In genomic region chr13:36101157-36101556, GRCh38 we compare ENCODE assay signal across 33 cellular contexts. TPM values are rescaled to one million over a fixed set of nuclear protein-coding genes. Genes with fewer than 3 reads are reported as not detected.
A peak's percentile ranks its signal among the peaks of the same experiment; 100 is the strongest.
DNase-seq lines count a peak whose midpoint lies in the region; ATAC-seq, FAIRE-seq and TF ChIP-seq lines count a peak whose summit lies in the region.
"Had no signal": no experiment of that assay in that cellular context is flagged by ENCODE, and none has a peak within 500 bp of the region (broad histone marks: within the 10 kb centered on the region; RNA-seq: fewer than 3 reads in every experiment).

No MANE protein-coding gene starts in this region.

- no peaks in the 10 kb centered on the region for H4K20me1 ChIP-seq in HepG2 (ENCODE audit: insufficient read depth, low read length)
- H4K20me1 ChIP-seq: BLaER1 had no signal

- no peak overlapping the region for H3K4me3 ChIP-seq in HepG2 (replicated peaks in 1 of 3; ENCODE audit: insufficient read depth in 1 of 3, low read depth in 2 of 3, low read length in 3 of 3)
- H3K4me3 ChIP-seq in right lobe of liver = no peak overlapping the region
- H3K4me3 ChIP-seq: BLaER1, lung, mucosa of descending colon, PC-9, transverse colon had no signal

- DNase-seq in HepG2 (ENCODE audit: low spot score) (no peak), right lobe of liver (no peak), NCI-H2227 treated with DMSO at 0.1 percent for 48 hours (lab: John Stamatoyannopoulos, UW) (peak; percentile 79), D341Med (ENCODE audit: low spot score) (no peak), GM13977 (ENCODE audit: low spot score) (no peak)
- DNase-seq in activated naive CD4-positive, alpha-beta T cell treated with anti-CD3 and anti-CD28 coated beads for 36 hours = no peak
- DNase-seq in activated T-cell treated with anti-CD3 and anti-CD28 coated beads, Interleukin-2, amount 50 U/mL, for 1 hour = no peak
- DNase-seq: activated CD4-positive, alpha-beta T cell treated with anti-CD3 and anti-CD28 coated beads for 4 hours; activated CD8-positive, alpha-beta memory T cell treated with anti-CD3 and anti-CD28 coated beads for 24 hours; activated effector memory CD4-positive, alpha-beta T cell treated with Interleukin-2 at 50 U/mL for 16 hours; activated T-cell treated with anti-CD3 and anti-CD28 coated beads for 4 hours; anterior cingulate cortex; effector CD4-positive, alpha-beta T cell; GDM1; immature natural killer cell; Kasumi-1; left cardiac atrium; mucosa of descending colon; natural killer cell; NCI-H2029; PC-9; T1000; transverse colon; WERI-Rb-1 had no signal

- H3K4me1 ChIP-seq in HepG2 (ENCODE audit: insufficient read depth, low read length) (no peaks in the 10 kb centered on the region), right lobe of liver (no peaks in the 10 kb centered on the region)
- H3K4me1 ChIP-seq: BLaER1, transverse colon had no signal

- TF ChIP-seq RAD21 in HepG2 (CRISPR knock-in tag; IDR thresholded peaks at IDR 0.05) = no peak

- no peaks in the 10 kb centered on the region for H3K79me2 ChIP-seq in HepG2 (ENCODE audit: insufficient read depth, low read length)

- no peaks in the 10 kb centered on the region for H3K9me3 ChIP-seq in HepG2 (ENCODE audit: low read length)
- H3K9me3 ChIP-seq in right lobe of liver = no peaks in the 10 kb centered on the region
- H3K9me3 ChIP-seq: BLaER1, mucosa of descending colon, transverse colon had no signal

- H3K27ac Mint-ChIP-seq in brain = peak overlapping the region; percentile 33 to 84 (median 75)
- no peak overlapping the region for H3K27ac Mint-ChIP-seq in activated naive CD4-positive, alpha-beta T cell treated with anti-CD3 and anti-CD28 coated beads for 36 hours
- H3K27ac Mint-ChIP-seq: activated naive CD8-positive, alpha-beta T cell; immature natural killer cell; natural killer cell; stimulated activated memory B cell treated with anti-CD40 and anti-IgM and Interleukin-4, amounts not matched to agents 10 μg/mL and 1 μg/mL and 100 μg/mL, for 72 hours had no signal

- H3K4me1 Mint-ChIP-seq in brain = peaks cover 80% of the 10 kb centered on the region
- no peaks in the 10 kb centered on the region for H3K4me1 Mint-ChIP-seq in activated naive CD4-positive, alpha-beta T cell treated with anti-CD3 and anti-CD28 coated beads for 36 hours (ENCODE audit: low read depth)
- H3K4me1 Mint-ChIP-seq: immature natural killer cell; natural killer cell; stimulated activated memory B cell treated with anti-CD40 and anti-IgM and Interleukin-4, amounts not matched to agents 10 μg/mL and 1 μg/mL and 100 μg/mL, for 72 hours had no signal

- in situ Hi-C loops in HepG2 (cut with HindIII; ENCODE audit: extremely low pct_ligation_motif_present, low pct_unique_long_range_greater_than_20kb) (no loop called here), GM13977 (cut with MboI; ENCODE audit: low pct_unique_long_range_greater_than_20kb, low sequenced_read_pairs, unreplicated experiment) (no loop called here)

- CTCF ChIA-PET in HepG2 (lab: Yijun Ruan, JAX; ENCODE audit: low intra/inter-chr PET ratio, low total read pairs) = no interaction called here
- CTCF ChIA-PET in activated naive CD4-positive, alpha-beta T cell treated with anti-CD3 and anti-CD28 coated beads for 36 hours (lab: Charles Lee) = no interaction called here

- TF ChIP-seq POLR2A in HepG2 (IDR thresholded peaks at IDR 0.05; ENCODE audit: insufficient read depth in 1 of 2, low read depth in 2 of 2, low read length in 2 of 2) = no peak
- TF ChIP-seq POLR2A in right lobe of liver (IDR thresholded peaks at IDR 0.05) = no peak

- H3K27ac ChIP-seq in HepG2 (ENCODE audit: extremely low read length, insufficient read depth, low read length) = no peak overlapping the region
- H3K27ac ChIP-seq in right lobe of liver = no peak overlapping the region
- H3K27ac ChIP-seq: BLaER1, PC-9, transverse colon, WERI-Rb-1 had no signal

- H3K9me3 Mint-ChIP-seq in brain = peaks cover 0 to 5% (median 0%) of the 10 kb centered on the region in 5 experiments
- H3K9me3 Mint-ChIP-seq in activated naive CD4-positive, alpha-beta T cell treated with anti-CD3 and anti-CD28 coated beads for 36 hours = peaks cover 1% of the 10 kb centered on the region
- H3K9me3 Mint-ChIP-seq: stimulated activated memory B cell treated with anti-CD40 and anti-IgM and Interleukin-4, amounts not matched to agents 10 μg/mL and 1 μg/mL and 100 μg/mL, for 72 hours had no signal

- H3K36me3 Mint-ChIP-seq in brain = peaks cover 81% of the 10 kb centered on the region
- H3K36me3 Mint-ChIP-seq in activated naive CD4-positive, alpha-beta T cell treated with anti-CD3 and anti-CD28 coated beads for 36 hours (ENCODE audit: low read depth) = no peaks in the 10 kb centered on the region
- H3K36me3 Mint-ChIP-seq: activated naive CD8-positive, alpha-beta T cell; immature natural killer cell; natural killer cell; stimulated activated memory B cell treated with anti-CD40 and anti-IgM and Interleukin-4, amounts not matched to agents 10 μg/mL and 1 μg/mL and 100 μg/mL, for 72 hours had no signal

- BruUV-seq in HepG2 (replicated peaks; lab: Mats Ljungman, UMichigan) = no TSS peak

- H3K27me3 ChIP-seq in HepG2 (ENCODE audit: control insufficient read depth in 1 of 2, insufficient read depth in 2 of 2, low read length in 2 of 2) (no peaks in the 10 kb centered on the region), right lobe of liver (no peaks in the 10 kb centered on the region)
- H3K27me3 ChIP-seq: BLaER1, transverse colon had no signal

- FAIRE-seq in HepG2 (lab: Jason Lieb, UNC) = no peak
- FAIRE-seq: colon had no signal

- no peak overlapping the region for H3K9ac ChIP-seq in HepG2 (ENCODE audit: insufficient read depth, low read depth, low read length)
- H3K9ac ChIP-seq: BLaER1 had no signal

- no peak for TF ChIP-seq EP300 in HepG2 (IDR thresholded peaks at IDR 0.05; ENCODE audit: low read depth in 2 of 2, low read length in 2 of 2)
- TF ChIP-seq EP300 in HepG2 (CRISPR knock-in tag; IDR thresholded peaks at IDR 0.05; ENCODE audit: borderline replicate concordance) = no peak

- TF ChIP-seq CTCF in HepG2 (CRISPR knock-in tag; IDR thresholded peaks at IDR 0.05) = no peak
- TF ChIP-seq CTCF in right lobe of liver (IDR thresholded peaks at IDR 0.05) = no peak
- TF ChIP-seq CTCF in brain (conservative IDR thresholded peaks at IDR 0.05) = no peak
- no peak for TF ChIP-seq CTCF in GM13977 (IDR thresholded peaks at IDR 0.05; ENCODE audit: extremely low read depth, insufficient read depth, missing control alignments)

- intact Hi-C loops in HepG2 (cut with micrococcal nuclease; ENCODE audit: unreplicated experiment) (no loop called here), right lobe of liver (cut with DNase I) (no loop called here)
- intact Hi-C loops in activated naive CD4-positive, alpha-beta T cell treated with anti-CD3 and anti-CD28 coated beads for 36 hours (cut with micrococcal nuclease) = no loop called here

- H2AFZ ChIP-seq in HepG2 (ENCODE audit: low read length) = no peak overlapping the region
- H2AFZ ChIP-seq: PC-9 had no signal

- H3K4me3 Mint-ChIP-seq in brain = peak overlapping the region in 1 of 5 experiments; percentile 21
- no peak overlapping the region for H3K4me3 Mint-ChIP-seq in activated naive CD4-positive, alpha-beta T cell treated with anti-CD3 and anti-CD28 coated beads for 36 hours
- H3K4me3 Mint-ChIP-seq: activated naive CD8-positive, alpha-beta T cell; immature natural killer cell; natural killer cell; stimulated activated memory B cell treated with anti-CD40 and anti-IgM and Interleukin-4, amounts not matched to agents 10 μg/mL and 1 μg/mL and 100 μg/mL, for 72 hours had no signal

- H3K36me3 ChIP-seq in HepG2 (replicated peaks in 1 of 2; ENCODE audit: control insufficient read depth in 1 of 2, insufficient read depth in 2 of 2, low read length in 2 of 2) = no peaks in the 10 kb centered on the region
- H3K36me3 ChIP-seq in right lobe of liver = no peaks in the 10 kb centered on the region
- H3K36me3 ChIP-seq: BLaER1, transverse colon, WERI-Rb-1 had no signal

- H3K27me3 Mint-ChIP-seq in brain = no peaks in the 10 kb centered on the region
- no peaks in the 10 kb centered on the region for H3K27me3 Mint-ChIP-seq in activated naive CD4-positive, alpha-beta T cell treated with anti-CD3 and anti-CD28 coated beads for 36 hours (ENCODE audit: low read depth)
- H3K27me3 Mint-ChIP-seq: activated naive CD8-positive, alpha-beta T cell; stimulated activated memory B cell treated with anti-CD40 and anti-IgM and Interleukin-4, amounts not matched to agents 10 μg/mL and 1 μg/mL and 100 μg/mL, for 72 hours had no signal

- no peak overlapping the region for H3K4me2 ChIP-seq in HepG2 (ENCODE audit: low read depth, low read length)
- H3K4me2 ChIP-seq: BLaER1, PC-9 had no signal

- WGBS in HepG2 (ENCODE audit: low lambda C conversion rate) = 33% methylated on average over 9 of the region's 9 CpGs
- WGBS in right lobe of liver (ENCODE audit: insufficient coverage, low coverage, low lambda C conversion rate, missing lambda C conversion rate) = 48% methylated on average over 9 of the region's 9 CpGs

- POLR2A ChIA-PET in HepG2 (lab: Yijun Ruan, JAX) = no interaction called here

- ATAC-seq in HepG2 (no peak), right lobe of liver (no peak)
- ATAC-seq: HCT116; left cardiac atrium; mucosa of descending colon; natural killer cell; Right ventricle myocardium inferior; stimulated activated memory B cell treated with anti-CD40 and anti-IgM and Interleukin-4, amounts not matched to agents 10 μg/mL and 1 μg/mL and 100 μg/mL, for 72 hours had no signal

RNA-seq across cellular contexts. Expression of gene DCLK1, which starts 30.0 kb away (rescaled TPM):
- total RNA-seq in HepG2 (2016; rRNA removed; fragmentation: Illumina TruSeq; extraction: Trizol) (not detected in 2 replicates), right lobe of liver (under 1 TPM in 4 of 6 experiments, not detected in 2; 0.07 to 0.12 (median 0.10) TPM)
- not detected in 2 replicates for total RNA-seq in HepG2 (2016; cell fraction: cytosol; rRNA removed; fragmentation: Illumina TruSeq; extraction: Trizol; ENCODE audit: low read depth)
- not detected in 2 replicates for total RNA-seq in HepG2 (2016; cell fraction: insoluble cytoplasmic fraction; rRNA removed; fragmentation: Illumina TruSeq; extraction: Trizol)
- not detected in 2 replicates for total RNA-seq in HepG2 (2016; cell fraction: membrane; rRNA removed; fragmentation: Illumina TruSeq; extraction: Trizol)
- not detected in 2 replicates for total RNA-seq in HepG2 (2016; cell fraction: nucleus; rRNA removed; fragmentation: Illumina TruSeq; extraction: Trizol)
- polyA plus RNA-seq in HepG2 (2011; rRNA removed) (not detected in 2 replicates), brain (ENCODE audit: insufficient read depth, low read depth, low replicate concordance) (12.6 TPM)
- polyA plus RNA-seq in HepG2 (2011; cell fraction: cytosol; rRNA removed) = not detected in 2 replicates
- not detected in 2 replicates for polyA plus RNA-seq in HepG2 (2011; cell fraction: nucleus; rRNA removed)
- not detected in 2 replicates for polyA plus RNA-seq in HepG2 (2012)
- polyA plus RNA-seq in HepG2 (2016; cell fraction: cytosol; fragmentation: Illumina TruSeq; extraction: Trizol; ENCODE audit: low read depth) = not detected in 2 replicates
- not detected in 2 replicates for polyA plus RNA-seq in HepG2 (2016; cell fraction: insoluble cytoplasmic fraction; fragmentation: Illumina TruSeq; extraction: Trizol; ENCODE audit: low read depth)
- polyA plus RNA-seq in HepG2 (2016; cell fraction: membrane; fragmentation: Illumina TruSeq; extraction: Trizol; ENCODE audit: low read depth) = not detected in 2 replicates
- not detected in 2 replicates for polyA plus RNA-seq in HepG2 (2016; cell fraction: nucleus; fragmentation: Illumina TruSeq; extraction: Trizol; ENCODE audit: insufficient read depth, low read depth)
- 0.05 TPM in 1 of 2 replicates, not detected in the other for polyA minus RNA-seq in HepG2 (2011; rRNA and poly(A)+ RNA removed; ENCODE audit: low replicate concordance)
- polyA minus RNA-seq in HepG2 (2011; cell fraction: cytosol; rRNA and poly(A)+ RNA removed) = not detected in 2 replicates
- not detected in 2 replicates for polyA minus RNA-seq in HepG2 (2011; cell fraction: nucleus; rRNA and poly(A)+ RNA removed)
- total RNA-seq in activated naive CD4-positive, alpha-beta T cell treated with anti-CD3 and anti-CD28 coated beads for 36 hours = not detected
- total RNA-seq: natural killer cell had no signal
- polyA plus RNA-seq: AG04450, immature natural killer cell had no signal
